In genomic region chr5:61414806-61415205, GRCh38 we compare ENCODE assay signal across 1 cellular context.
TF ChIP-seq lines count a peak whose summit lies in the region.

No MANE protein-coding gene starts in this region.

TF ChIP-seq in HCT116, 20 proteins besides CTCF, POLR2A, EP300 and RAD21 (continued from another document):
- TF ChIP-seq ZBTB33 (IDR thresholded peaks at IDR 0.05; ENCODE audit: extremely low read depth, insufficient replicate concordance, low read length) (no peak), EGR1 (IDR thresholded peaks at IDR 0.05; ENCODE audit: low read depth) (no peak), JUND (IDR thresholded peaks at IDR 0.05) (no peak)
